In the genomic region with DNA sequence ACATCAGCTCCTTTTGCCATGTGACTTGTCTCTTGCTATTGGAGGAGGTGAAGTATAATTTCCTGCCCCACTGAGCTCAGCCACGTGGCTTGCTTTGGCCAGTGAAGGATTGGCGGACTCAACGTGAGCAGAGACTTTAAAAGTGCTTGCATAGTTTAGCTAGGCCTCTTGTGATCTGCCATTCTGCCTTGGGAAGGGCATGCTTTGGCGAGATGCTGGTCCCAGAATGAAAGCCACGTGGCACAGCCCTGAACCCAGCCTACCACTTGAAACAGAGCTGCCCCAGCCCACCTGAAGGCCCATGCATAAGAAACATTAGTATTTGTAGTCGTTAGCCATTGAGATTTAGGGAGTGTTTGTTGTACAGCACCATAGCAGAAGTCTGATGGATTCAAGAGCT, we compare ENCODE assay signal across 7 cellular contexts.
"Had no signal": no experiment of that assay in that cellular context is flagged by ENCODE, and none has a peak within 500 bp of the region (broad histone marks: within the 10 kb centered on the region; RNA-seq: fewer than 3 reads in every experiment).

No MANE protein-coding gene starts in this region.

- H3K27ac ChIP-seq: GM23248, HL-60 had no signal

- H3K4me3 Mint-ChIP-seq: HFFc6 had no signal

- H3K9me3 ChIP-seq: HAP-1 had no signal

- H3K27ac Mint-ChIP-seq: HFFc6 had no signal

- H3K36me3 ChIP-seq: HAP-1 had no signal

- H3K9ac ChIP-seq: GM23248 had no signal

- ATAC-seq: HCT116, K562 had no signal

- H3K4me1 ChIP-seq: HAP-1 had no signal

- DNase-seq: GM23248, HFFc6, IMR-90 had no signal

- H3K4me3 ChIP-seq: GM23248, HAP-1, K562 had no signal
